Comparison of ENCODE assay signal across 1 cellular context in genomic region chr4:158914178-158914577, GRCh38.
TF ChIP-seq lines count a peak whose summit lies in the region.

No MANE protein-coding gene starts in this region.

TF ChIP-seq in IMR-90, 13 proteins besides CTCF, POLR2A, EP300 and RAD21 (continued from another document):
- TF ChIP-seq RFX5 (IDR thresholded peaks at IDR 0.05; ENCODE audit: low read depth, low read length) (no peak), SMC3 (IDR thresholded peaks at IDR 0.05; ENCODE audit: low read depth, low read length) (no peak), CEBPB (IDR thresholded peaks at IDR 0.05; ENCODE audit: low read depth, low read length) (peak; percentile 46; the same call in 1 of the 2 replicates), NFE2L2 (IDR thresholded peaks at IDR 0.05; ENCODE audit: low read depth, low read length) (peak; percentile 53; the same call in 1 of the 2 replicates), BHLHE40 (IDR thresholded peaks at IDR 0.05; ENCODE audit: low read depth, low read length) (0 out of 2 replicates have a peak, but pooled peaks have one; percentile 9), FOS (IDR thresholded peaks at IDR 0.05; ENCODE audit: low read depth, low read length) (peak; percentile 28; the same call in 1 of the 2 replicates), MAFK (IDR thresholded peaks at IDR 0.05; ENCODE audit: low read depth, low read length) (peak; percentile 28; the same call in 1 of the 2 replicates), RCOR1 (IDR thresholded peaks at IDR 0.05; ENCODE audit: insufficient replicate concordance, low read length) (no peak), USF2 (IDR thresholded peaks at IDR 0.05; ENCODE audit: low read depth, low read length) (no peak), CHD1 (IDR thresholded peaks at IDR 0.05; ENCODE audit: low read depth, low read length) (no peak)
- TF ChIP-seq, protein P1, sequence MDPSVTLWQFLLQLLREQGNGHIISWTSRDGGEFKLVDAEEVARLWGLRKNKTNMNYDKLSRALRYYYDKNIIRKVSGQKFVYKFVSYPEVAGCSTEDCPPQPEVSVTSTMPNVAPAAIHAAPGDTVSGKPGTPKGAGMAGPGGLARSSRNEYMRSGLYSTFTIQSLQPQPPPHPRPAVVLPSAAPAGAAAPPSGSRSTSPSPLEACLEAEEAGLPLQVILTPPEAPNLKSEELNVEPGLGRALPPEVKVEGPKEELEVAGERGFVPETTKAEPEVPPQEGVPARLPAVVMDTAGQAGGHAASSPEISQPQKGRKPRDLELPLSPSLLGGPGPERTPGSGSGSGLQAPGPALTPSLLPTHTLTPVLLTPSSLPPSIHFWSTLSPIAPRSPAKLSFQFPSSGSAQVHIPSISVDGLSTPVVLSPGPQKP (IDR thresholded peaks at IDR 0.05; ENCODE audit: borderline replicate concordance, low read depth, low read length), result no peak
TF ChIP-seq in IMR-90: peak in this region for 5.
